ENCODE assay signal across 18 cellular contexts in genomic region chr16:20263138-20263855, GRCh38.
DNase-seq lines count a peak whose midpoint lies in the region; ATAC-seq, FAIRE-seq and TF ChIP-seq lines count a peak whose summit lies in the region.
"Had no signal": no experiment of that assay in that cellular context is flagged by ENCODE, and none has a peak within 500 bp of the region (broad histone marks: within the 10 kb centered on the region; RNA-seq: fewer than 3 reads in every experiment).

No MANE protein-coding gene starts in this region.

- DNase-seq in WTC11 (ENCODE audit: low spot score) (no peak), mesendoderm (peak; percentile 32), HTR-8/SVneo (ENCODE audit: insufficient read length, low spot score) (no peak), coronary artery (ENCODE audit: low spot score) (no peak)
- no peak for DNase-seq in activated CD4-positive, alpha-beta T cell treated with anti-CD3 and anti-CD28 coated beads, Interleukin-2, amount 10 ng/mL, durations not matched to agents 24 days and 14 days
- DNase-seq: C1 segment of cervical spinal cord; Calu3; CD4-positive, alpha-beta memory T cell; COR-L47; DMS53; DMS79 treated with DMSO at 0.1 percent for 48 hours; GDM1; GOT3; H7; HCEC 1CT had no signal

- H3K56ac ChIP-seq in mesendoderm (ENCODE audit: low read length) = no peak overlapping the region

- no peak overlapping the region for H2BK120ac ChIP-seq in mesendoderm (ENCODE audit: low read depth, low read length)

- no peaks in the 10 kb centered on the region; the same call in 1 of the 2 replicates for H3K27me3 Mint-ChIP-seq in WTC11 (ENCODE audit: low read depth)
- H3K27me3 Mint-ChIP-seq in activated CD4-positive, alpha-beta T cell treated with anti-CD3 and anti-CD28 coated beads, Interleukin-2, amount 10 ng/mL, durations not matched to agents 24 days and 14 days = no peaks in the 10 kb centered on the region

- H2BK5ac ChIP-seq in mesendoderm (ENCODE audit: low read length) = no peak overlapping the region

- CTCF ChIA-PET in WTC11 (lab: Charles Lee) = interaction anchor here (0.6 to 4.2 kb wide), 5 partner anchors 12 to 364 kb away, joined by 3 to 24 read pairs (median 4); no protein-coding TSS in a partner anchor

- WGBS in mesendoderm (ENCODE audit: extremely low coverage, insufficient coverage, low lambda C conversion rate) = no CpG with 5 or more reads among the region's 12 CpGs

- H3K27me3 ChIP-seq in mesendoderm (ENCODE audit: insufficient read depth, low read length, poor library complexity) = no peaks in the 10 kb centered on the region

- no peak for TF ChIP-seq CTCF in WTC11 (IDR thresholded peaks at IDR 0.05)
- no peak for TF ChIP-seq CTCF in coronary artery (IDR thresholded peaks at IDR 0.05)

- H4K5ac ChIP-seq in mesendoderm (ENCODE audit: low read length) = no peak overlapping the region

- H3K4me3 Mint-ChIP-seq in WTC11 = no peak overlapping the region; the same call in 1 of the 2 replicates
- H3K4me3 Mint-ChIP-seq in activated CD4-positive, alpha-beta T cell treated with anti-CD3 and anti-CD28 coated beads, Interleukin-2, amount 10 ng/mL, durations not matched to agents 24 days and 14 days = no peak overlapping the region
- H3K4me3 Mint-ChIP-seq: CD4-positive, alpha-beta memory T cell had no signal

- FAIRE-seq in HTR-8/SVneo (lab: Jason Lieb, UNC) = no peak
- FAIRE-seq: GM12891, GM18507 had no signal

- H2AK5ac ChIP-seq in mesendoderm (ENCODE audit: low read length) = no peak overlapping the region

- H3K4ac ChIP-seq in mesendoderm (ENCODE audit: low read depth, low read length) = no peak overlapping the region

- POLR2A ChIA-PET in WTC11 (lab: Charles Lee) = interaction anchor here (1.1 kb wide), 1 partner anchor 32 kb away, joined by 4 read pairs; no protein-coding TSS in a partner anchor

- H3K79me2 ChIP-seq in mesendoderm (ENCODE audit: control insufficient read depth, insufficient read depth, low read length) = no peaks in the 10 kb centered on the region

- H3K36me3 ChIP-seq in ES-I3 (ENCODE audit: insufficient read depth, low read length) (no peaks in the 10 kb centered on the region), mesendoderm (ENCODE audit: control insufficient read depth, insufficient read depth, low read length) (no peaks in the 10 kb centered on the region)

- H3K23ac ChIP-seq in mesendoderm (ENCODE audit: low read length) = no peak overlapping the region

- ATAC-seq in WTC11 = peak; percentile 69

- no peak overlapping the region for H3K4me3 ChIP-seq in mesendoderm (ENCODE audit: low read length)
- no peak overlapping the region for H3K4me3 ChIP-seq in coronary artery

- peak overlapping the region; percentile 24; the same call in 1 of the 2 replicates for H3K27ac Mint-ChIP-seq in WTC11
- no peak overlapping the region for H3K27ac Mint-ChIP-seq in activated CD4-positive, alpha-beta T cell treated with anti-CD3 and anti-CD28 coated beads, Interleukin-2, amount 10 ng/mL, durations not matched to agents 24 days and 14 days

- no peak overlapping the region for H3K18ac ChIP-seq in mesendoderm (ENCODE audit: low read length)

- peaks cover 9% of the 10 kb centered on the region for H3K36me3 Mint-ChIP-seq in WTC11
- no peaks in the 10 kb centered on the region for H3K36me3 Mint-ChIP-seq in activated CD4-positive, alpha-beta T cell treated with anti-CD3 and anti-CD28 coated beads, Interleukin-2, amount 10 ng/mL, durations not matched to agents 24 days and 14 days (ENCODE audit: low read depth)
- H3K36me3 Mint-ChIP-seq: CD4-positive, alpha-beta memory T cell had no signal

- peaks cover 29% of the 10 kb centered on the region for H3K4me1 Mint-ChIP-seq in WTC11
- no peaks in the 10 kb centered on the region for H3K4me1 Mint-ChIP-seq in activated CD4-positive, alpha-beta T cell treated with anti-CD3 and anti-CD28 coated beads, Interleukin-2, amount 10 ng/mL, durations not matched to agents 24 days and 14 days
- H3K4me1 Mint-ChIP-seq: CD4-positive, alpha-beta memory T cell had no signal

- peak overlapping the region; percentile 24; the same call in 1 of the 2 replicates for H3K9ac ChIP-seq in ES-I3 (ENCODE audit: low read depth, low read length)
- H3K9ac ChIP-seq in mesendoderm (ENCODE audit: low read length) = peak overlapping the region; percentile 11

- intact Hi-C loops in activated CD4-positive, alpha-beta T cell treated with anti-CD3 and anti-CD28 coated beads, Interleukin-2, amount 10 ng/mL, durations not matched to agents 24 days and 14 days (cut with micrococcal nuclease) = no loop called here

- H3K9me3 ChIP-seq in ES-I3 (ENCODE audit: control insufficient read depth, insufficient read depth, low read length) = peaks cover 6% of the 10 kb centered on the region

- peaks cover 8% of the 10 kb centered on the region for H3K4me1 ChIP-seq in ES-I3 (ENCODE audit: insufficient read depth, low read length)
- H3K4me1 ChIP-seq in mesendoderm (ENCODE audit: control insufficient read depth, low read depth, low read length) = peaks cover 2% of the 10 kb centered on the region

- no peak overlapping the region for H3K4me2 ChIP-seq in mesendoderm (ENCODE audit: low read length)

- H3K27ac ChIP-seq in mesendoderm (ENCODE audit: low read depth, low read length) (no peak overlapping the region), coronary artery (no peak overlapping the region)

- H3K79me1 ChIP-seq in mesendoderm (ENCODE audit: low read length) = no peaks in the 10 kb centered on the region

- H4K8ac ChIP-seq in mesendoderm (ENCODE audit: low read depth, low read length) = no peak overlapping the region

- H3K9me3 Mint-ChIP-seq in WTC11 = peaks cover 10% of the 10 kb centered on the region
- no peaks in the 10 kb centered on the region for H3K9me3 Mint-ChIP-seq in activated CD4-positive, alpha-beta T cell treated with anti-CD3 and anti-CD28 coated beads, Interleukin-2, amount 10 ng/mL, durations not matched to agents 24 days and 14 days

- no peak overlapping the region for H2BK15ac ChIP-seq in mesendoderm (replicated peaks; ENCODE audit: low read depth)

TF ChIP-seq in WTC11, 78 proteins besides CTCF, POLR2A, EP300 and RAD21:
- no peak for TF ChIP-seq ESRRA (CRISPR knock-in tag; IDR thresholded peaks at IDR 0.05; ENCODE audit: borderline replicate concordance)
- no peak for TF ChIP-seq ELF4 (CRISPR knock-in tag; IDR thresholded peaks at IDR 0.05; ENCODE audit: low read depth)
- TF ChIP-seq NFATC4 (CRISPR knock-in tag; IDR thresholded peaks at IDR 0.05) = no peak
- TF ChIP-seq ZBTB43 (CRISPR knock-in tag; IDR thresholded peaks at IDR 0.05) = no peak
- TF ChIP-seq ZBTB21 (CRISPR knock-in tag; IDR thresholded peaks at IDR 0.05; ENCODE audit: borderline replicate concordance) = no peak
- no peak for TF ChIP-seq HMGA2 (CRISPR knock-in tag; IDR thresholded peaks at IDR 0.05)
- no peak for TF ChIP-seq NR2C2 (CRISPR knock-in tag; IDR thresholded peaks at IDR 0.05)
- TF ChIP-seq FOXK1 (CRISPR knock-in tag; IDR thresholded peaks at IDR 0.05) = no peak
